13 cellular contexts compared by ENCODE assay signal in the genomic region with DNA sequence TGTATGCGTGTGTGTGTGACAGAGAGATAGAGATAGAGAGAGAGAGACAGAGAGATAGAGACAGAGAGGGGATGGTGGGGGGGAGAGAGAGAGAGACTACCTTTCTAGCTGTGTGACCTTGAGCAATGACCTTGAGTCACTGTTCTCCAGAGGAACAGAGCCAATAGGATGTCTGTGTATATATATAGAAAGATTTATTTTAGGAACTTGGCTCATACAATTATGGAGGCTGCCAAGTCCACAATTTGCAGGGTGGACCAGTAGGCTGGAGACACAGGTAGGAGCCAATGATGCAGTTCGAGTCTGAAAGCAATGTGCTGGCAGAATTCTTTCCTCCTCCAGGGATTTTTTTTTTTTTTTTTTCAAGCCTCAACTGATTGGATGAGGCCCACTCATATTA.
DNase-seq lines count a peak whose midpoint lies in the region; ATAC-seq and TF ChIP-seq lines count a peak whose summit lies in the region.
"Had no signal": no experiment of that assay in that cellular context is flagged by ENCODE, and none has a peak within 500 bp of the region (broad histone marks: within the 10 kb centered on the region; RNA-seq: fewer than 3 reads in every experiment).

No MANE protein-coding gene starts in this region.

- intact Hi-C loops in Right ventricle myocardium inferior (cut with DNase I) (no loop called here), cardiac septum (cut with DNase I) (no loop called here), left cardiac atrium (cut with DNase I) (no loop called here)

- no peak overlapping the region for H3K27ac ChIP-seq in thoracic aorta
- H3K27ac ChIP-seq: BLaER1 treated with 17β-estradiol and CSF1 and Interleukin-3, amounts not matched to agents 10 nM and 100 nM had no signal

- peaks cover 0 to 4% of the 10 kb centered on the region in 2 donors for H3K4me1 ChIP-seq in thoracic aorta (ENCODE audit: control insufficient read depth in 1 of 2, low read depth in 2 of 2)
- H3K4me1 ChIP-seq: BLaER1 treated with 17β-estradiol and CSF1 and Interleukin-3, amounts not matched to agents 10 nM and 100 nM had no signal

- ATAC-seq in Right ventricle myocardium inferior = peak; percentile 70
- peak; percentile 17 to 84 for ATAC-seq in left cardiac atrium
- ATAC-seq in thoracic aorta (ENCODE audit: insufficient number of reproducible peaks, low FRiP score, low read depth) = peak; percentile 22
- no peak for ATAC-seq in HG02763 (IDR thresholded peaks at IDR 0.05; ENCODE audit: unreplicated experiment)
- no peak for ATAC-seq in HG03521 (IDR thresholded peaks at IDR 0.05; ENCODE audit: unreplicated experiment)

- H3K36me3 ChIP-seq in thoracic aorta = no peaks in the 10 kb centered on the region
- H3K36me3 ChIP-seq: BLaER1 treated with 17β-estradiol and CSF1 and Interleukin-3, amounts not matched to agents 10 nM and 100 nM had no signal

- TF ChIP-seq CTCF in thoracic aorta (IDR thresholded peaks at IDR 0.05) = no peak

- H3K4me3 ChIP-seq in thoracic aorta = no peak overlapping the region
- H3K4me3 ChIP-seq: BLaER1 treated with 17β-estradiol and CSF1 and Interleukin-3, amounts not matched to agents 10 nM and 100 nM had no signal

- H3K9me3 ChIP-seq in thoracic aorta = no peaks in the 10 kb centered on the region
- H3K9me3 ChIP-seq: BLaER1 treated with 17β-estradiol and CSF1 and Interleukin-3, amounts not matched to agents 10 nM and 100 nM had no signal

- H3K27me3 ChIP-seq in thoracic aorta (replicated peaks; ENCODE audit: insufficient read depth) = no peaks in the 10 kb centered on the region
- H3K27me3 ChIP-seq: BLaER1 treated with 17β-estradiol and CSF1 and Interleukin-3, amounts not matched to agents 10 nM and 100 nM had no signal

- DNase-seq in Right ventricle myocardium inferior (ENCODE audit: missing footprints) = no peak
- DNase-seq in cardiac septum (ENCODE audit: low spot score) = no peak
- peak; percentile 56 for DNase-seq in NCI-H446 treated with DMSO at 0.1 percent for 48 hours (lab: John Stamatoyannopoulos, UW)
- no peak for DNase-seq in left cardiac atrium
- no peak for DNase-seq in thoracic aorta (ENCODE audit: low spot score)
- DNase-seq: ACHN; CD4-positive, CD25-positive, alpha-beta regulatory T cell; DMS53; GOT3; H9 had no signal

Comparison
In these comparisons a context has a peak if more than half of its experiments do, and no peak if none do; other contexts are left out.
1. ATAC-seq: peak in Right ventricle myocardium inferior (single experiment), left cardiac atrium (2 of 2) and thoracic aorta (single experiment); none in HG02763 (single experiment) and HG03521 (single experiment).